ENCODE assay signal across 17 cellular contexts in genomic region chr1:79161077-79161476, GRCh38.
A peak's percentile ranks its signal among the peaks of the same experiment; 100 is the strongest.
DNase-seq lines count a peak whose midpoint lies in the region; ATAC-seq and TF ChIP-seq lines count a peak whose summit lies in the region.
"Had no signal": no experiment of that assay in that cellular context is flagged by ENCODE, and none has a peak within 500 bp of the region (broad histone marks: within the 10 kb centered on the region; RNA-seq: fewer than 3 reads in every experiment).

No MANE protein-coding gene starts in this region.

- H3K9me3 ChIP-seq in osteoblast (ENCODE audit: low read depth, low read length): no peaks in the 10 kb centered on the region
- no peaks in the 10 kb centered on the region for H3K9me3 ChIP-seq in tibial artery

- H3K36me3 Mint-ChIP-seq in glutamatergic neuron (ENCODE audit: unreplicated experiment): peaks cover 8% of the 10 kb centered on the region
- H3K36me3 Mint-ChIP-seq: activated naive CD8-positive, alpha-beta T cell treated with anti-CD3 and anti-CD28 coated beads, Interleukin-2, amount 10 ng/mL, durations not matched to agents 7 days and 5 days had no signal

- peak overlapping the region; percentile 2 for H2AFZ ChIP-seq in osteoblast (ENCODE audit: low read length)

- no peaks in the 10 kb centered on the region for H3K27me3 Mint-ChIP-seq in glutamatergic neuron (ENCODE audit: unreplicated experiment)
- H3K27me3 Mint-ChIP-seq: activated naive CD8-positive, alpha-beta T cell treated with anti-CD3 and anti-CD28 coated beads, Interleukin-2, amount 10 ng/mL, durations not matched to agents 7 days and 5 days had no signal

- H3K27me3 ChIP-seq in osteoblast (ENCODE audit: insufficient read depth, low read length) (no peaks in the 10 kb centered on the region), tibial artery (no peaks in the 10 kb centered on the region)
- H3K27me3 ChIP-seq: heart left ventricle had no signal

- no peaks in the 10 kb centered on the region for H3K9me3 Mint-ChIP-seq in glutamatergic neuron (ENCODE audit: unreplicated experiment)
- H3K9me3 Mint-ChIP-seq: activated naive CD8-positive, alpha-beta T cell treated with anti-CD3 and anti-CD28 coated beads, Interleukin-2, amount 10 ng/mL, durations not matched to agents 7 days and 5 days had no signal

- DNase-seq in EL (peak; percentile 79), M059J (ENCODE audit: low read depth) (peak; percentile 20), dermis microvascular lymphatic vessel endothelial cell (ENCODE audit: low read depth in 2 of 2) (peak; percentile 65 to 84), osteoblast (ENCODE audit: insufficient read length, low spot score, missing footprints) (no peak), tibial artery (no peak), RPMI8226 (no peak), glutamatergic neuron (no peak)
- DNase-seq: activated naive CD8-positive, alpha-beta T cell treated with anti-CD3 and anti-CD28 coated beads, Interleukin-2, amount 10 ng/mL, durations not matched to agents 7 days and 5 days; activated T-cell treated with anti-CD3 and anti-CD28 coated beads for 4 hours; dorsolateral prefrontal cortex; heart left ventricle; NCI-H2107; small intestine; substantia nigra had no signal

- H4K20me1 ChIP-seq in osteoblast (ENCODE audit: insufficient read depth, low read length): no peaks in the 10 kb centered on the region

- H3K4me1 Mint-ChIP-seq in glutamatergic neuron (ENCODE audit: low read depth, unreplicated experiment): no peaks in the 10 kb centered on the region
- H3K4me1 Mint-ChIP-seq: activated naive CD8-positive, alpha-beta T cell treated with anti-CD3 and anti-CD28 coated beads, Interleukin-2, amount 10 ng/mL, durations not matched to agents 7 days and 5 days had no signal

- no peak for ATAC-seq in HG03469 (IDR thresholded peaks at IDR 0.05; ENCODE audit: unreplicated experiment)
- ATAC-seq: left lobe of liver had no signal

- no peak overlapping the region for H3K4me3 Mint-ChIP-seq in glutamatergic neuron (ENCODE audit: unreplicated experiment)
- H3K4me3 Mint-ChIP-seq: activated naive CD8-positive, alpha-beta T cell treated with anti-CD3 and anti-CD28 coated beads, Interleukin-2, amount 10 ng/mL, durations not matched to agents 7 days and 5 days; nephron had no signal

- H3K4me1 ChIP-seq in osteoblast (ENCODE audit: insufficient read depth, low read length) (no peaks in the 10 kb centered on the region), tibial artery (no peaks in the 10 kb centered on the region)

- no peaks in the 10 kb centered on the region for H3K79me2 ChIP-seq in osteoblast (ENCODE audit: insufficient read depth, low read length)

- no peak overlapping the region for H3K27ac Mint-ChIP-seq in glutamatergic neuron (ENCODE audit: unreplicated experiment)
- H3K27ac Mint-ChIP-seq: activated naive CD8-positive, alpha-beta T cell treated with anti-CD3 and anti-CD28 coated beads, Interleukin-2, amount 10 ng/mL, durations not matched to agents 7 days and 5 days; nephron had no signal

- no peak overlapping the region for H3K27ac ChIP-seq in osteoblast (ENCODE audit: low read depth, low read length)
- no peak overlapping the region for H3K27ac ChIP-seq in tibial artery
- H3K27ac ChIP-seq: dorsolateral prefrontal cortex, heart left ventricle had no signal

- no peak for TF ChIP-seq CTCF in osteoblast (IDR thresholded peaks at IDR 0.05; ENCODE audit: extremely low read depth, low read depth, low read length)
- no peak for TF ChIP-seq CTCF in tibial artery (IDR thresholded peaks at IDR 0.05)
- no peak for TF ChIP-seq CTCF in glutamatergic neuron (IDR thresholded peaks at IDR 0.05; ENCODE audit: partially characterized antibody, unreplicated experiment)

- intact Hi-C loops in tibial artery (cut with DNase I; ENCODE audit: low total_unique reads): no loop called here

- H3K4me2 ChIP-seq in osteoblast (ENCODE audit: insufficient read depth, low read length): no peak overlapping the region

- H3K4me3 ChIP-seq in osteoblast (ENCODE audit: insufficient read depth, low read length) (no peak overlapping the region), tibial artery (no peak overlapping the region)
- H3K4me3 ChIP-seq: dorsolateral prefrontal cortex, heart left ventricle had no signal

- no peaks in the 10 kb centered on the region for H3K36me3 ChIP-seq in osteoblast (ENCODE audit: insufficient read depth, low read length)
- H3K36me3 ChIP-seq in tibial artery: no peaks in the 10 kb centered on the region
- H3K36me3 ChIP-seq: heart left ventricle had no signal

Comparison
In these comparisons a context has a peak if more than half of its experiments do, and no peak if none do; other contexts are left out.
1. DNase-seq: peak in EL (single experiment), M059J (single experiment) and dermis microvascular lymphatic vessel endothelial cell (2 of 2); none in osteoblast (single experiment), tibial artery (0 of 2), RPMI8226 (single experiment) and glutamatergic neuron (single experiment).